Comparison of ENCODE assay signal across 23 cellular contexts in genomic region chr5:2261002-2261703, GRCh38.
"Had no signal": no experiment of that assay in that cellular context is flagged by ENCODE, and none has a peak within 500 bp of the region (broad histone marks: within the 10 kb centered on the region; RNA-seq: fewer than 3 reads in every experiment).

No MANE protein-coding gene starts in this region.

- H3K27me3 ChIP-seq: cardiac muscle cell, colonic mucosa, neutrophil, ovary, right atrium auricular region had no signal

- H3K36me3 ChIP-seq: cardiac muscle cell, colonic mucosa, left ventricle myocardium inferior, lower lobe of right lung, neutrophil, ovary, right atrium auricular region, tibial artery had no signal

- H3K27ac ChIP-seq: cardiac muscle cell, colonic mucosa, left ventricle myocardium inferior, lower lobe of right lung, neutrophil, ovary, right atrium auricular region, tibial artery had no signal

- H3K4me1 ChIP-seq: colonic mucosa, left ventricle myocardium inferior, lower lobe of right lung, right atrium auricular region, tibial artery had no signal

- DNase-seq: cerebellar nuclear complex; colonic mucosa; effector CD8-positive, alpha-beta T cell; immature natural killer cell; kidney; left cardiac atrium; left ventricle myocardium inferior; lower lobe of right lung; midbrain; nephron progenitor cell; ovary; stimulated activated CD4-positive, alpha-beta T cell treated with anti-CD3 and anti-CD28 coated beads, Interleukin-4, amount 100 ng/mL, for 1 hour; stimulated activated CD8-positive, alpha-beta memory T cell treated with anti-CD3 and anti-CD28 coated beads, Interleukin-4, amount 100 ng/mL, for 48 hours; stimulated activated naive CD8-positive, alpha-beta T cell treated with anti-CD3 and anti-CD28 coated beads, Interleukin-15, Interleukin-2, amounts not matched to agents 100 U/mL and 50 U/mL, for 24 hours; tibial artery had no signal

- H3K36me3 Mint-ChIP-seq: immature natural killer cell; memory B cell; stimulated activated effector memory CD8-positive, alpha-beta T cell treated with anti-CD3 and anti-CD28 coated beads, Interleukin-12 subunit alpha, Interleukin-12 subunit beta, amount 100 ng/mL, for 72 hours had no signal

- H3K4me3 Mint-ChIP-seq: immature natural killer cell; memory B cell; nephron progenitor cell; stimulated activated effector memory CD8-positive, alpha-beta T cell treated with anti-CD3 and anti-CD28 coated beads, Interleukin-12 subunit alpha, Interleukin-12 subunit beta, amount 100 ng/mL, for 72 hours had no signal

- H3K27me3 Mint-ChIP-seq: memory B cell had no signal

- H3K27ac Mint-ChIP-seq: immature natural killer cell; memory B cell; nephron progenitor cell; stimulated activated effector memory CD8-positive, alpha-beta T cell treated with anti-CD3 and anti-CD28 coated beads, Interleukin-12 subunit alpha, Interleukin-12 subunit beta, amount 100 ng/mL, for 72 hours had no signal

- H3K9me3 ChIP-seq: colonic mucosa, left ventricle myocardium inferior, lower lobe of right lung, neutrophil, ovary, right atrium auricular region, tibial artery had no signal

- FAIRE-seq: endometrium, frontal cortex, kidney had no signal

- H3K4me3 ChIP-seq: cardiac muscle cell, colonic mucosa, left ventricle myocardium inferior, lower lobe of right lung, ovary, right atrium auricular region, tibial artery had no signal

- ATAC-seq: esophagus mucosa; left cardiac atrium; lower lobe of right lung; stimulated activated effector memory CD8-positive, alpha-beta T cell treated with anti-CD3 and anti-CD28 coated beads, Interleukin-12 subunit alpha, Interleukin-12 subunit beta, amount 100 ng/mL, for 72 hours; stimulated activated naive CD8-positive, alpha-beta T cell treated with anti-CD3 and anti-CD28 coated beads, Interleukin-15, Interleukin-2, amounts not matched to agents 100 U/mL and 50 U/mL, for 24 hours had no signal

- H3K4me1 Mint-ChIP-seq: immature natural killer cell; memory B cell; nephron progenitor cell; stimulated activated effector memory CD8-positive, alpha-beta T cell treated with anti-CD3 and anti-CD28 coated beads, Interleukin-12 subunit alpha, Interleukin-12 subunit beta, amount 100 ng/mL, for 72 hours had no signal

- H3K9me3 Mint-ChIP-seq: immature natural killer cell; nephron progenitor cell; stimulated activated effector memory CD8-positive, alpha-beta T cell treated with anti-CD3 and anti-CD28 coated beads, Interleukin-12 subunit alpha, Interleukin-12 subunit beta, amount 100 ng/mL, for 72 hours had no signal
